8 cellular contexts compared by ENCODE assay signal in genomic region chr17:81867952-81868673, GRCh38. TPM values are rescaled to one million over a fixed set of nuclear protein-coding genes. Genes with fewer than 3 reads are reported as not detected.
DNase-seq lines count a peak whose midpoint lies in the region; ATAC-seq and TF ChIP-seq lines count a peak whose summit lies in the region.

No MANE protein-coding gene starts in this region.

- H2AFZ ChIP-seq in IMR-90 (replicated peaks; ENCODE audit: low read length, poor library complexity), result peak overlapping the region; percentile 67

- WGBS in IMR-90 (ENCODE audit: extremely low coverage in 2 of 2, insufficient read length in 1 of 2), 2 experiments, result 100% methylated on average over 1 of the region's 31 CpGs; no CpG with 5 or more reads in 1 of the 2 experiments
- 0 to 66% (median 53%) methylated on average over 1 to 31 of the region's 31 CpGs for WGBS in adrenal gland, 4 donors

- H3K27ac Mint-ChIP-seq in CD4-positive, CD25-positive, alpha-beta regulatory T cell, result no peak overlapping the region
- H3K27ac Mint-ChIP-seq in naive B cell, result peak overlapping the region in 4 of 6 donors; percentile 50 to 95 (median 80)

- peak overlapping the region in 3 of 4 donors; percentile 32 to 83 (median 68) for H3K4me3 Mint-ChIP-seq in CD4-positive, CD25-positive, alpha-beta regulatory T cell
- H3K4me3 Mint-ChIP-seq in naive B cell, result peak overlapping the region in 6 of 8 donors; percentile 35 to 70 (median 49)

- peak overlapping the region; percentile 98 for H2AK9ac ChIP-seq in IMR-90 (replicated peaks; ENCODE audit: low read depth, low read length, poor library complexity)

- peak overlapping the region; percentile 42; the same call in 1 of the 2 replicates for H2BK120ac ChIP-seq in IMR-90 (ENCODE audit: low read depth, low read length)

- H2AK5ac ChIP-seq in IMR-90 (ENCODE audit: low read depth, low read length), result peak overlapping the region; percentile 98

- H2BK15ac ChIP-seq in IMR-90 (ENCODE audit: low read depth, low read length), result no peak overlapping the region; the same call in 2 of the 3 replicates

- TF ChIP-seq POLR2A in IMR-90 (IDR thresholded peaks at IDR 0.05; ENCODE audit: low read depth, low read length) (peak; percentile 40), adrenal gland (IDR thresholded peaks at IDR 0.05) (no peak)

- peaks cover 55% of the 10 kb centered on the region for H4K20me1 ChIP-seq in IMR-90 (ENCODE audit: insufficient read depth, low read length)

- H4K91ac ChIP-seq in IMR-90 (ENCODE audit: insufficient read depth, low read depth, low read length), result peak overlapping the region; percentile 76

- peaks cover 3% of the 10 kb centered on the region for H3K36me3 Mint-ChIP-seq in CD4-positive, CD25-positive, alpha-beta regulatory T cell
- no peaks in the 10 kb centered on the region for H3K36me3 Mint-ChIP-seq in naive B cell

- peak overlapping the region; percentile 78 for H3K23ac ChIP-seq in IMR-90 (ENCODE audit: low read depth, low read length)

- H4K5ac ChIP-seq in IMR-90 (ENCODE audit: low read depth, low read length), result peak overlapping the region; percentile 49

- no peak overlapping the region for H3K4me3 ChIP-seq in CD4-positive, CD25-positive, alpha-beta regulatory T cell (ENCODE audit: low read depth, low read length)
- H3K4me3 ChIP-seq in IMR-90 (ENCODE audit: insufficient read depth, low read depth, low read length), result no peak overlapping the region
- H3K4me3 ChIP-seq in adrenal gland, result no peak overlapping the region

- 0 out of 2 replicates have a peak overlapping the region, but pooled peaks have one; percentile 68 for H3K14ac ChIP-seq in IMR-90 (replicated peaks; ENCODE audit: low read depth, low read length)

- CTCF ChIA-PET in IMR-90 (lab: Yijun Ruan, JAX), result no interaction called here

- H3K27me3 ChIP-seq in CD4-positive, CD25-positive, alpha-beta regulatory T cell (ENCODE audit: control insufficient read depth, insufficient read depth, low read length), result no peaks in the 10 kb centered on the region
- H3K27me3 ChIP-seq in IMR-90 (ENCODE audit: control insufficient read depth, insufficient read depth, low read length) (no peaks in the 10 kb centered on the region), adrenal gland (no peaks in the 10 kb centered on the region)

- TF ChIP-seq CTCF in IMR-90 (conservative IDR thresholded peaks at IDR 0.05; ENCODE audit: low read depth, low read length) (no peak), adrenal gland (IDR thresholded peaks at IDR 0.05) (no peak)

- peaks cover 3 to 46% (median 8%) of the 10 kb centered on the region in 4 donors for H3K4me1 Mint-ChIP-seq in CD4-positive, CD25-positive, alpha-beta regulatory T cell
- peaks cover 17 to 42% (median 26%) of the 10 kb centered on the region in 3 donors for H3K4me1 Mint-ChIP-seq in naive B cell

- no peak for ATAC-seq in CD4-positive, CD25-positive, alpha-beta regulatory T cell (ENCODE audit: low read depth in 2 of 2)
- ATAC-seq in IMR-90 (ENCODE audit: low read depth), result no peak
- ATAC-seq in naive B cell (ENCODE audit: low read depth in 2 of 2), result no peak
- no peak for ATAC-seq in HG02610 (IDR thresholded peaks at IDR 0.05; ENCODE audit: unreplicated experiment)

- intact Hi-C loops in IMR-90 (cut with micrococcal nuclease) (no loop called here), adrenal gland (cut with DNase I) (no loop called here)

- dilution Hi-C loops in IMR-90 (cut with HindIII; ENCODE audit: low sequenced_read_pairs, unreplicated experiment), result no loop called here

- no peak overlapping the region for H3K4me2 ChIP-seq in IMR-90 (ENCODE audit: low read depth, low read length)

- H3K9ac ChIP-seq in IMR-90 (ENCODE audit: low read depth, low read length), result peak overlapping the region; percentile 40

- no peaks in the 10 kb centered on the region for H3K27me3 Mint-ChIP-seq in CD4-positive, CD25-positive, alpha-beta regulatory T cell
- H3K27me3 Mint-ChIP-seq in naive B cell, result no peaks in the 10 kb centered on the region

- peaks cover 16% of the 10 kb centered on the region for H3K36me3 ChIP-seq in CD4-positive, CD25-positive, alpha-beta regulatory T cell (ENCODE audit: control insufficient read depth, insufficient read depth, low read length)
- H3K36me3 ChIP-seq in IMR-90 (ENCODE audit: control insufficient read depth, insufficient read depth, low read length) (peaks cover 44% of the 10 kb centered on the region), adrenal gland (replicated peaks in 1 of 2) (peaks cover 0 to 25% of the 10 kb centered on the region in 2 donors)

- peaks cover 13 to 82% of the 10 kb centered on the region in 2 experiments; a peak in 3 of 4 replicates for H3K79me1 ChIP-seq in IMR-90 (ENCODE audit: low read depth in 1 of 2, low read length in 2 of 2)

- TF ChIP-seq RAD21 in IMR-90 (IDR thresholded peaks at IDR 0.05; ENCODE audit: low read length), result no peak

- no peak overlapping the region for H2BK20ac ChIP-seq in IMR-90 (ENCODE audit: low read depth, low read length)

- no peak overlapping the region for H3K56ac ChIP-seq in IMR-90 (ENCODE audit: extremely low read depth, insufficient read depth, low read length)

- H3K9me1 ChIP-seq in IMR-90 (ENCODE audit: insufficient read depth, low read length), result peaks cover 15% of the 10 kb centered on the region; the same call in 1 of the 2 replicates

- peak overlapping the region; percentile 95 for H2BK5ac ChIP-seq in IMR-90 (ENCODE audit: low read depth, low read length, poor library complexity, severe bottlenecking)

- peak overlapping the region; percentile 17 for H3K27ac ChIP-seq in CD4-positive, CD25-positive, alpha-beta regulatory T cell (ENCODE audit: insufficient read depth, low read length, poor library complexity, severe bottlenecking)
- H3K27ac ChIP-seq in IMR-90 (ENCODE audit: insufficient read depth, low read length) (peak overlapping the region; percentile 81), adrenal gland (peak overlapping the region; percentile 47 to 100 (median 92))

- peak overlapping the region; percentile 95 for H3K4ac ChIP-seq in IMR-90 (ENCODE audit: low read depth, low read length)

- peak overlapping the region; percentile 39 to 71 for H4K8ac ChIP-seq in IMR-90 (ENCODE audit: low read depth in 2 of 2, low read length in 2 of 2)

- peaks cover 0 to 1% (median 0%) of the 10 kb centered on the region in 7 donors for H3K9me3 Mint-ChIP-seq in CD4-positive, CD25-positive, alpha-beta regulatory T cell
- no peaks in the 10 kb centered on the region for H3K9me3 Mint-ChIP-seq in naive B cell

- H3K9me3 ChIP-seq in CD4-positive, CD25-positive, alpha-beta regulatory T cell (ENCODE audit: control insufficient read depth in 2 of 2, low read length in 2 of 2), result no peaks in the 10 kb centered on the region
- H3K9me3 ChIP-seq in IMR-90 (ENCODE audit: control insufficient read depth, insufficient read depth, low read length) (no peaks in the 10 kb centered on the region), adrenal gland (replicated peaks in 1 of 3) (no peaks in the 10 kb centered on the region)

- DNase-seq in CD4-positive, CD25-positive, alpha-beta regulatory T cell, result no peak
- DNase-seq in IMR-90, result no peak
- DNase-seq in adrenal gland, result peak in 1 of 7 donors; percentile 57
- no peak for DNase-seq in naive B cell
- DNase-seq in NCI-H2107 treated with DMSO at 0.1 percent for 48 hours (lab: John Stamatoyannopoulos, UW; ENCODE audit: unreplicated experiment), result no peak
- no peak for DNase-seq in HPDE6-E6E7 (ENCODE audit: extremely low spot score)
- no peak for DNase-seq in NCI-H2029 treated with DMSO at 0.1 percent for 48 hours (lab: John Stamatoyannopoulos, UW)

- POLR2A ChIA-PET in IMR-90 (lab: Charles Lee; ENCODE audit: unreplicated experiment), result no interaction called here

- in situ Hi-C loops in IMR-90 (cut with MboI; ENCODE audit: low sequenced_read_pairs), result no loop called here

- no TSS peak for BruUV-seq in IMR-90 (replicated peaks; lab: Mats Ljungman, UMichigan)

- H3K18ac ChIP-seq in IMR-90 (ENCODE audit: low read depth, low read length), result no peak overlapping the region

- H3K4me1 ChIP-seq in CD4-positive, CD25-positive, alpha-beta regulatory T cell (ENCODE audit: control insufficient read depth, insufficient read depth, low read length, poor library complexity, severe bottlenecking), result peaks cover 48% of the 10 kb centered on the region
- H3K4me1 ChIP-seq in IMR-90 (ENCODE audit: control insufficient read depth, insufficient read depth, low read length) (peaks cover 36% of the 10 kb centered on the region), adrenal gland (replicated peaks in 1 of 2) (peaks cover 25 to 48% of the 10 kb centered on the region in 2 donors)

RNA-seq across cellular contexts. Expression of gene ARHGDIA, which starts 3.0 kb away (rescaled TPM):
- 578 TPM for total RNA-seq in CD4-positive, CD25-positive, alpha-beta regulatory T cell
- 100 to 1,000 TPM in 2 of 4 donors, 10 to 100 TPM in 2; 91.4 to 141 (median 99.4) TPM for polyA plus RNA-seq in CD4-positive, CD25-positive, alpha-beta regulatory T cell
- total RNA-seq in IMR-90 (2012; rRNA removed) (62.7 and 77.2 TPM in 2 replicates), adrenal gland (100 to 1,000 TPM; 134 to 491 (median 236) TPM)
- polyA plus RNA-seq in IMR-90 (2012; rRNA removed) (324 and 362 TPM in 2 replicates), adrenal gland (100 to 1,000 TPM; 180 to 324 (median 250) TPM), naive B cell (ENCODE audit: low read depth in 6 of 6) (100 to 1,000 TPM in 1 of 6 donors, 10 to 100 TPM in 5; 42.9 to 116 (median 78.3) TPM)
- 214 and 386 TPM in 2 replicates for polyA plus RNA-seq in IMR-90 (2012; cell fraction: cytosol; rRNA removed)
- polyA plus RNA-seq in IMR-90 (2012; cell fraction: nucleus; rRNA removed; ENCODE audit: low replicate concordance), result 425 and 839 TPM in 2 replicates

RNA-seq across cellular contexts. Expression of gene P4HB, which starts 7.8 kb away (rescaled TPM):
- 231 TPM for total RNA-seq in CD4-positive, CD25-positive, alpha-beta regulatory T cell
- polyA plus RNA-seq in CD4-positive, CD25-positive, alpha-beta regulatory T cell, result 100 to 1,000 TPM; 186 to 216 (median 207) TPM
- total RNA-seq in IMR-90 (2012; rRNA removed) (917 and 932 TPM in 2 replicates), adrenal gland (1,000 to 10,000 TPM in 5 of 8 donors, 100 to 1,000 TPM in 3; 583 to 2,018 (median 1,149) TPM)
- polyA plus RNA-seq in IMR-90 (2012; rRNA removed) (530 and 599 TPM in 2 replicates), adrenal gland (1,000 to 10,000 TPM in 1 of 3 donors, 100 to 1,000 TPM in 2; 546 to 2,717 (median 747) TPM), naive B cell (ENCODE audit: low read depth in 6 of 6) (100 to 1,000 TPM; 139 to 192 (median 158) TPM)
- 309 and 642 TPM in 2 replicates for polyA plus RNA-seq in IMR-90 (2012; cell fraction: cytosol; rRNA removed)
- 287 and 329 TPM in 2 replicates for polyA plus RNA-seq in IMR-90 (2012; cell fraction: nucleus; rRNA removed; ENCODE audit: low replicate concordance)

RNA-seq across cellular contexts. Expression of gene ALYREF, which starts 23.3 kb away (rescaled TPM):
- 90.9 TPM for total RNA-seq in CD4-positive, CD25-positive, alpha-beta regulatory T cell
- 10 to 100 TPM; 24.8 to 57.6 (median 39.6) TPM for polyA plus RNA-seq in CD4-positive, CD25-positive, alpha-beta regulatory T cell
- total RNA-seq in IMR-90 (2012; rRNA removed) (144 and 159 TPM in 2 replicates), adrenal gland (10 to 100 TPM; 15.2 to 69.3 (median 45.0) TPM)
- polyA plus RNA-seq in IMR-90 (2012; rRNA removed) (88.6 and 112 TPM in 2 replicates), adrenal gland (10 to 100 TPM; 13.0 to 28.2 (median 15.2) TPM), naive B cell (ENCODE audit: low read depth in 6 of 6) (10 to 100 TPM; 25.5 to 53.9 (median 41.7) TPM)
- 102 and 133 TPM in 2 replicates for polyA plus RNA-seq in IMR-90 (2012; cell fraction: cytosol; rRNA removed)
- polyA plus RNA-seq in IMR-90 (2012; cell fraction: nucleus; rRNA removed; ENCODE audit: low replicate concordance), result 62.2 and 73.2 TPM in 2 replicates

RNA-seq across cellular contexts. Expression of gene ANAPC11, which starts 23.4 kb away (rescaled TPM):
- total RNA-seq in CD4-positive, CD25-positive, alpha-beta regulatory T cell, result 44.4 TPM
- 100 to 1,000 TPM; 262 to 331 (median 290) TPM for polyA plus RNA-seq in CD4-positive, CD25-positive, alpha-beta regulatory T cell
- 183 and 242 TPM in 2 replicates for total RNA-seq in IMR-90 (2012; rRNA removed)
- 387 and 508 TPM in 2 replicates for polyA plus RNA-seq in IMR-90 (2012; rRNA removed)
- 1,074 and 1,088 TPM in 2 replicates for polyA plus RNA-seq in IMR-90 (2012; cell fraction: cytosol; rRNA removed)
- 252 and 310 TPM in 2 replicates for polyA plus RNA-seq in IMR-90 (2012; cell fraction: nucleus; rRNA removed; ENCODE audit: low replicate concordance)
- 100 to 1,000 TPM; 102 to 226 (median 147) TPM for total RNA-seq in adrenal gland
- polyA plus RNA-seq in adrenal gland, result 100 to 1,000 TPM in 2 of 3 donors, 10 to 100 TPM in 1; 21.2 to 242 (median 112) TPM
- 100 to 1,000 TPM; 208 to 260 (median 218) TPM for polyA plus RNA-seq in naive B cell (ENCODE audit: low read depth in 6 of 6)

RNA-seq across cellular contexts. Expression of gene PPP1R27, which starts 33.3 kb away (rescaled TPM):
- total RNA-seq in CD4-positive, CD25-positive, alpha-beta regulatory T cell, result not detected
- polyA plus RNA-seq in CD4-positive, CD25-positive, alpha-beta regulatory T cell, result not detected
- total RNA-seq in IMR-90 (2012; rRNA removed) (not detected in 2 replicates), adrenal gland (under 1 TPM in 2 of 8 donors, not detected in 6; 0.46 to 0.92 TPM)
- polyA plus RNA-seq in IMR-90 (2012; rRNA removed) (0.20 and 0.21 TPM in 2 replicates), adrenal gland (1 to 10 TPM in 2 of 3 donors, under 1 TPM in 1; 0.22 to 3.1 (median 2.6) TPM), naive B cell (ENCODE audit: low read depth in 6 of 6) (under 1 TPM in 2 of 6 donors, not detected in 4; 0.18 to 0.64 TPM)
- polyA plus RNA-seq in IMR-90 (2012; cell fraction: cytosol; rRNA removed), result 0.09 TPM in 1 of 2 replicates, not detected in the other
- 0.56 and 0.97 TPM in 2 replicates for polyA plus RNA-seq in IMR-90 (2012; cell fraction: nucleus; rRNA removed; ENCODE audit: low replicate concordance)

Comparison
In these comparisons a context has a peak if more than half of its experiments do, and no peak if none do; other contexts are left out.
1. H3K27ac ChIP-seq: peak in every context shown above with its lines; median percentile 92 in adrenal gland; 81 in IMR-90; 17 in CD4-positive, CD25-positive, alpha-beta regulatory T cell.
2. H3K27ac Mint-ChIP-seq: peak in naive B cell (4 of 6); none in CD4-positive, CD25-positive, alpha-beta regulatory T cell (0 of 3).